Comparison of ENCODE assay signal across 8 cellular contexts in genomic region chr19:8069116-8069973, GRCh38. TPM values are rescaled to one million over a fixed set of nuclear protein-coding genes. Genes with fewer than 3 reads are reported as not detected.
DNase-seq lines count a peak whose midpoint lies in the region; ATAC-seq and TF ChIP-seq lines count a peak whose summit lies in the region.

No MANE protein-coding gene starts in this region.

- no peak overlapping the region for H3K4me3 Mint-ChIP-seq in activated CD4-positive, alpha-beta T cell treated with anti-CD3 and anti-CD28 coated beads for 36 hours

- no peak overlapping the region for H3K27ac Mint-ChIP-seq in activated CD4-positive, alpha-beta T cell treated with anti-CD3 and anti-CD28 coated beads for 36 hours

- peak; percentile 48 for DNase-seq in activated CD4-positive, alpha-beta T cell treated with anti-CD3 and anti-CD28 coated beads for 36 hours
- DNase-seq in activated CD4-positive, alpha-beta T cell treated with anti-CD3 and anti-CD28 coated beads for 1 hour, result no peak
- DNase-seq in cardiac fibroblast (ENCODE audit: low read depth in 2 of 2) (peak in 1 of 2 donors; percentile 9), pons (ENCODE audit: low spot score) (peak; percentile 60), germinal center (ENCODE audit: low spot score) (no peak), DMS79 treated with DMSO at 0.1 percent for 48 hours (lab: John Stamatoyannopoulos, UW) (no peak)

- POLR2A ChIA-PET in activated CD4-positive, alpha-beta T cell treated with anti-CD3 and anti-CD28 coated beads for 36 hours (lab: Charles Lee), result no interaction called here

- intact Hi-C loops in activated CD4-positive, alpha-beta T cell treated with anti-CD3 and anti-CD28 coated beads for 36 hours (cut with DNase I, micrococcal nuclease), result loop anchor here (1.0 kb wide), 1 partner anchor 125 kb away; no protein-coding TSS in a partner anchor

- no peak overlapping the region for H3K4me3 ChIP-seq in cardiac fibroblast (replicated peaks in 1 of 2; ENCODE audit: low read depth in 2 of 2, low read length in 2 of 2)

- TF ChIP-seq CTCF in LNCAP (IDR thresholded peaks at IDR 0.05) (peak; percentile 85), cardiac fibroblast (IDR thresholded peaks at IDR 0.05; ENCODE audit: low read depth, low read length) (peak; percentile 59)

- no peak for ATAC-seq in activated CD4-positive, alpha-beta T cell treated with anti-CD3 and anti-CD28 coated beads for 36 hours
- no peak for ATAC-seq in GM18909 (IDR thresholded peaks at IDR 0.05; ENCODE audit: poor library complexity, unreplicated experiment)

- CTCF ChIA-PET in activated CD4-positive, alpha-beta T cell treated with anti-CD3 and anti-CD28 coated beads for 36 hours (lab: Charles Lee), result interaction anchor here (0.6 to 1.1 kb wide), 4 partner anchors 13 to 125 kb away, joined by 3 to 4 read pairs (median 3); no protein-coding TSS in a partner anchor

- H3K27me3 Mint-ChIP-seq in activated CD4-positive, alpha-beta T cell treated with anti-CD3 and anti-CD28 coated beads for 36 hours, result no peaks in the 10 kb centered on the region

- H3K9me3 Mint-ChIP-seq in activated CD4-positive, alpha-beta T cell treated with anti-CD3 and anti-CD28 coated beads for 36 hours (ENCODE audit: low read depth), result peaks cover 22% of the 10 kb centered on the region

- H3K36me3 Mint-ChIP-seq in activated CD4-positive, alpha-beta T cell treated with anti-CD3 and anti-CD28 coated beads for 36 hours (ENCODE audit: low read depth), result no peaks in the 10 kb centered on the region

- peaks cover 2% of the 10 kb centered on the region for H3K4me1 Mint-ChIP-seq in activated CD4-positive, alpha-beta T cell treated with anti-CD3 and anti-CD28 coated beads for 36 hours

RNA-seq across cellular contexts. Expression of gene CCL25, which starts 16.8 kb away (rescaled TPM):
- under 1 TPM in 1 of 2 experiments, not detected in 1; 0.26 TPM for total RNA-seq in activated CD4-positive, alpha-beta T cell treated with anti-CD3 and anti-CD28 coated beads for 36 hours

Comparison
In these comparisons a context has a peak if more than half of its experiments do, and no peak if none do; other contexts are left out.
1. DNase-seq: peak in activated CD4-positive, alpha-beta T cell treated with anti-CD3 and anti-CD28 coated beads for 36 hours (single experiment) and pons (single experiment); none in activated CD4-positive, alpha-beta T cell treated with anti-CD3 and anti-CD28 coated beads for 1 hour (single experiment), germinal center (single experiment) and DMS79 treated with DMSO at 0.1 percent for 48 hours (single experiment).